In genomic region chr17:50328360-50328759, GRCh38 we compare ENCODE assay signal across 32 cellular contexts. TPM values are rescaled to one million over a fixed set of nuclear protein-coding genes. Genes with fewer than 3 reads are reported as not detected.
DNase-seq lines count a peak whose midpoint lies in the region; ATAC-seq and TF ChIP-seq lines count a peak whose summit lies in the region.
"Had no signal": no experiment of that assay in that cellular context is flagged by ENCODE, and none has a peak within 500 bp of the region (broad histone marks: within the 10 kb centered on the region; RNA-seq: fewer than 3 reads in every experiment).

No MANE protein-coding gene starts in this region.

- no peak overlapping the region for H3K9ac ChIP-seq in SK-N-MC (ENCODE audit: insufficient read length)
- H3K9ac ChIP-seq: GM23248 had no signal

- H2AFZ ChIP-seq in GM23338, result 0 out of 2 replicates have a peak overlapping the region, but pooled peaks have one; percentile 5
- H2AFZ ChIP-seq: GM23248 had no signal

- H3K36me3 Mint-ChIP-seq in GM23338 (ENCODE audit: low read depth), result no peaks in the 10 kb centered on the region
- H3K36me3 Mint-ChIP-seq: activated naive CD4-positive, alpha-beta T cell treated with anti-CD3 and anti-CD28 coated beads, Interleukin-2, amount 50 U/mL, for 24 hours; mesothelial cell of epicardium had no signal

- no peaks in the 10 kb centered on the region for H4K20me1 ChIP-seq in GM23338 (replicated peaks; ENCODE audit: insufficient read depth)

- H3K27ac ChIP-seq in GM23338 (ENCODE audit: low read depth) (no peak overlapping the region), SK-N-MC (no peak overlapping the region)
- H3K27ac ChIP-seq: esophagus squamous epithelium, GM23248, heart right ventricle, neutrophil, Peyer's patch, right lobe of liver, tibial nerve had no signal

- H3K4me3 ChIP-seq in GM23338 (no peak overlapping the region), SK-N-MC (peak overlapping the region; percentile 49)
- H3K4me3 ChIP-seq: dorsolateral prefrontal cortex, esophagus squamous epithelium, GM23248, heart right ventricle, Peyer's patch, right lobe of liver, tibial nerve had no signal

- no peaks in the 10 kb centered on the region for H3K27me3 ChIP-seq in GM23338 (ENCODE audit: insufficient read depth)
- H3K27me3 ChIP-seq: dorsolateral prefrontal cortex, esophagus squamous epithelium, Peyer's patch, right lobe of liver had no signal

- ATAC-seq in GM23338, result no peak
- ATAC-seq: activated CD8-positive, alpha-beta T cell treated with anti-CD3 and anti-CD28 coated beads for 36 hours; heart right ventricle; right lobe of liver had no signal

- no peak for TF ChIP-seq CTCF in GM23338 (conservative IDR thresholded peaks at IDR 0.05; ENCODE audit: low read depth in 2 of 2)

- H3K36me3 ChIP-seq in GM23338 (ENCODE audit: insufficient read depth) (no peaks in the 10 kb centered on the region), SK-N-MC (ENCODE audit: insufficient read depth, low read length) (no peaks in the 10 kb centered on the region)
- H3K36me3 ChIP-seq: esophagus squamous epithelium, heart right ventricle, neutrophil, Peyer's patch, right lobe of liver, tibial nerve had no signal

- no peak overlapping the region for H3K27ac Mint-ChIP-seq in GM23338
- H3K27ac Mint-ChIP-seq: activated CD8-positive, alpha-beta T cell treated with anti-CD3 and anti-CD28 coated beads for 36 hours; activated naive CD4-positive, alpha-beta T cell treated with anti-CD3 and anti-CD28 coated beads, Interleukin-2, amount 50 U/mL, for 24 hours; mesothelial cell of epicardium had no signal

- no peaks in the 10 kb centered on the region for H3K4me1 ChIP-seq in GM23338 (ENCODE audit: insufficient read depth)
- H3K4me1 ChIP-seq: Caco-2, Peyer's patch, right lobe of liver, tibial nerve had no signal

- H3K9me3 ChIP-seq in SK-N-MC (ENCODE audit: low read depth, low read length), result no peaks in the 10 kb centered on the region
- H3K9me3 ChIP-seq: Caco-2, esophagus squamous epithelium, heart right ventricle, neutrophil, Peyer's patch, right lobe of liver, tibial nerve had no signal

- no peaks in the 10 kb centered on the region for H3K9me2 ChIP-seq in GM23338 (ENCODE audit: insufficient read depth)

- peaks cover under 1% of the 10 kb centered on the region for H3K4me1 Mint-ChIP-seq in GM23338

- H3F3A ChIP-seq in GM23338 (replicated peaks; ENCODE audit: low read depth), result no peaks in the 10 kb centered on the region

- DNase-seq in GM23338 (ENCODE audit: low spot score), result no peak
- peak; percentile 16 for DNase-seq in MV-4-11 (lab: John Stamatoyannopoulos, UW)
- no peak for DNase-seq in SK-N-MC (ENCODE audit: low read depth, low spot score)
- DNase-seq in retina, result peak; percentile 29
- DNase-seq in COR-L47 (lab: John Stamatoyannopoulos, UW), result no peak
- no peak for DNase-seq in medulla oblongata (ENCODE audit: extremely low spot score)
- DNase-seq in NCI-H1436 treated with DMSO at 0.1 percent for 48 hours (lab: John Stamatoyannopoulos, UW), result no peak
- DNase-seq: activated CD8-positive, alpha-beta T cell treated with anti-CD3 and anti-CD28 coated beads for 36 hours; amniotic stem cell; C1 segment of cervical spinal cord; DND-41; dorsolateral prefrontal cortex; esophagus squamous epithelium; GF-D8; GM23248; heart right ventricle; kidney; NCI-H1048; NCI-H2107; NCI-H526; Peyer's patch; right lobe of liver; SHP77 treated with DMSO at 0.1 percent for 48 hours; stimulated activated CD4-positive, alpha-beta T cell treated with anti-CD3 and anti-CD28 coated beads, Interleukin-12 subunit alpha, Interleukin-12 subunit beta, amount 100 ng/mL, for 4 hours; stimulated activated CD4-positive, alpha-beta T cell treated with anti-CD3 and anti-CD28 coated beads, Interleukin-2, amount 100 ng/mL, for 48 hours had no signal

- H3K4me2 ChIP-seq in GM23338, result no peak overlapping the region

- no peak overlapping the region for H3K4me3 Mint-ChIP-seq in GM23338
- H3K4me3 Mint-ChIP-seq: activated CD8-positive, alpha-beta T cell treated with anti-CD3 and anti-CD28 coated beads for 36 hours; activated naive CD4-positive, alpha-beta T cell treated with anti-CD3 and anti-CD28 coated beads, Interleukin-2, amount 50 U/mL, for 24 hours; mesothelial cell of epicardium had no signal

- no peaks in the 10 kb centered on the region; the same call in 2 of the 3 replicates for H3K9me3 Mint-ChIP-seq in GM23338
- H3K9me3 Mint-ChIP-seq: activated CD8-positive, alpha-beta T cell treated with anti-CD3 and anti-CD28 coated beads for 36 hours; activated naive CD4-positive, alpha-beta T cell treated with anti-CD3 and anti-CD28 coated beads, Interleukin-2, amount 50 U/mL, for 24 hours; mesothelial cell of epicardium had no signal

- peaks cover 6% of the 10 kb centered on the region for H3K27me3 Mint-ChIP-seq in GM23338 (ENCODE audit: insufficient read depth, low read depth, poor library complexity)
- H3K27me3 Mint-ChIP-seq: activated naive CD4-positive, alpha-beta T cell treated with anti-CD3 and anti-CD28 coated beads, Interleukin-2, amount 50 U/mL, for 24 hours had no signal

- H3K79me2 ChIP-seq in GM23338 (replicated peaks; ENCODE audit: insufficient read depth), result no peaks in the 10 kb centered on the region

TF ChIP-seq in GM23338, 12 proteins besides CTCF, POLR2A, EP300 and RAD21 (continues in another document):
- TF ChIP-seq JUNB (IDR thresholded peaks at IDR 0.05; ENCODE audit: unreplicated experiment) (no peak), POLR2AphosphoS5 (IDR thresholded peaks at IDR 0.05; ENCODE audit: low read depth) (no peak), ZNF331 (CRISPR knock-in tag; IDR thresholded peaks at IDR 0.05; ENCODE audit: low read depth) (no peak), ZNF114 (CRISPR knock-in tag; IDR thresholded peaks at IDR 0.05) (no peak), EZH2phosphoT487 (IDR thresholded peaks at IDR 0.05; ENCODE audit: unreplicated experiment) (no peak), CREB1 (CRISPR knock-in tag; IDR thresholded peaks at IDR 0.05; ENCODE audit: low read depth) (no peak), EZH2 (IDR thresholded peaks at IDR 0.05; ENCODE audit: low read depth, unreplicated experiment) (no peak), STAT1 (IDR thresholded peaks at IDR 0.05; ENCODE audit: unreplicated experiment) (no peak)
- TF ChIP-seq, protein P1, sequence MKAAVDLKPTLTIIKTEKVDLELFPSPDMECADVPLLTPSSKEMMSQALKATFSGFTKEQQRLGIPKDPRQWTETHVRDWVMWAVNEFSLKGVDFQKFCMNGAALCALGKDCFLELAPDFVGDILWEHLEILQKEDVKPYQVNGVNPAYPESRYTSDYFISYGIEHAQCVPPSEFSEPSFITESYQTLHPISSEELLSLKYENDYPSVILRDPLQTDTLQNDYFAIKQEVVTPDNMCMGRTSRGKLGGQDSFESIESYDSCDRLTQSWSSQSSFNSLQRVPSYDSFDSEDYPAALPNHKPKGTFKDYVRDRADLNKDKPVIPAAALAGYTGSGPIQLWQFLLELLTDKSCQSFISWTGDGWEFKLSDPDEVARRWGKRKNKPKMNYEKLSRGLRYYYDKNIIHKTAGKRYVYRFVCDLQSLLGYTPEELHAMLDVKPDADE (IDR thresholded peaks at IDR 0.05), result no peak

RNA-seq across cellular contexts. Expression of gene XYLT2, which starts 17.6 kb away (rescaled TPM):
- total RNA-seq in GM23338 (2014; rRNA removed; shearing (Covaris generic)), result 32.8 and 44.9 TPM in 2 replicates
- polyA plus RNA-seq in GM23338 (2016; fragmentation: Nextera tagmentation; extraction: Ambion mirVana), result 14.0 and 14.2 TPM in 2 replicates

RNA-seq across cellular contexts. Expression of gene MRPL27, which starts 44.6 kb away (rescaled TPM):
- 74.3 and 98.5 TPM in 2 replicates for total RNA-seq in GM23338 (2014; rRNA removed; shearing (Covaris generic))
- polyA plus RNA-seq in GM23338 (2016; fragmentation: Nextera tagmentation; extraction: Ambion mirVana), result 226 and 227 TPM in 2 replicates

RNA-seq across cellular contexts. Expression of gene EME1, which starts 44.7 kb away (rescaled TPM):
- 5.9 and 15.9 TPM in 2 replicates for total RNA-seq in GM23338 (2014; rRNA removed; shearing (Covaris generic))
- 14.4 and 14.7 TPM in 2 replicates for polyA plus RNA-seq in GM23338 (2016; fragmentation: Nextera tagmentation; extraction: Ambion mirVana)

RNA-seq across cellular contexts. Expression of gene TMEM92, which starts 54.1 kb away (rescaled TPM):
- 7.3 and 9.7 TPM in 2 replicates for total RNA-seq in GM23338 (2014; rRNA removed; shearing (Covaris generic))
- 13.4 and 18.4 TPM in 2 replicates for polyA plus RNA-seq in GM23338 (2016; fragmentation: Nextera tagmentation; extraction: Ambion mirVana)
- total RNA-seq: activated CD8-positive, alpha-beta T cell treated with anti-CD3 and anti-CD28 coated beads for 36 hours; cerebellum; frontal cortex; heart right ventricle had no signal
- polyA plus RNA-seq: GM23248 had no signal

Comparison
In these comparisons a context has a peak if more than half of its experiments do, and no peak if none do; other contexts are left out.
1. DNase-seq: peak in MV-4-11 (single experiment) and retina (single experiment); none in GM23338 (single experiment), SK-N-MC (single experiment), COR-L47 (single experiment), medulla oblongata (single experiment) and NCI-H1436 treated with DMSO at 0.1 percent for 48 hours (single experiment).